Comparison of ENCODE assay signal across 17 cellular contexts in genomic region chr10:47178537-47179290, GRCh38.
DNase-seq lines count a peak whose midpoint lies in the region; ATAC-seq lines count a peak whose summit lies in the region.
"Had no signal": no experiment of that assay in that cellular context is flagged by ENCODE, and none has a peak within 500 bp of the region (broad histone marks: within the 10 kb centered on the region; RNA-seq: fewer than 3 reads in every experiment).

No MANE protein-coding gene starts in this region.

- DNase-seq in activated CD4-positive, alpha-beta T cell treated with anti-CD3 and anti-CD28 coated beads, Interleukin-2, amount 10 ng/mL, durations not matched to agents 24 days and 14 days, result peak; percentile 67
- DNase-seq in activated CD4-positive, alpha-beta T cell treated with anti-CD3 and anti-CD28 coated beads, Interleukin-2, amount 10 ng/mL, durations not matched to agents 7 days and 5 days, result no peak
- no peak for DNase-seq in stimulated activated naive CD8-positive, alpha-beta T cell treated with anti-CD3 and anti-CD28 coated beads, Interleukin-15, amount 100 ng/mL, for 72 hours
- no peak for DNase-seq in stimulated activated naive CD8-positive, alpha-beta T cell treated with anti-CD3 and anti-CD28 coated beads, Interleukin-15, Interleukin-2, amounts not matched to agents 100 U/mL and 50 U/mL, for 24 hours
- DNase-seq in naive thymus-derived CD4-positive, alpha-beta T cell, result peak in 1 of 9 donors; percentile 5
- no peak for DNase-seq in NCI-H345 (lab: John Stamatoyannopoulos, UW)
- DNase-seq: BE2C; Caco-2; CD4-positive, CD25-positive, alpha-beta regulatory T cell; EL; GOT3; NCI-H1105; NCI-H2081; NCI-H2171 treated with DMSO at 0.1 percent for 48 hours; NCI-H446 treated with DMSO at 0.1 percent for 48 hours had no signal

- CTCF ChIA-PET in activated CD4-positive, alpha-beta T cell treated with anti-CD3 and anti-CD28 coated beads, Interleukin-2, amount 10 ng/mL, durations not matched to agents 7 days and 5 days (lab: Charles Lee), result no interaction called here
- CTCF ChIA-PET in naive thymus-derived CD4-positive, alpha-beta T cell (lab: Charles Lee), result interaction anchor here (0.8 to 1.4 kb wide), 2 partner anchors 131 to 133 kb away, joined by 3 read pairs; no protein-coding TSS in a partner anchor

- intact Hi-C loops in activated CD4-positive, alpha-beta T cell treated with anti-CD3 and anti-CD28 coated beads, Interleukin-2, amount 10 ng/mL, durations not matched to agents 24 days and 14 days (cut with micrococcal nuclease), result no loop called here
- intact Hi-C loops in naive thymus-derived CD4-positive, alpha-beta T cell (cut with micrococcal nuclease), result loop anchor here in 1 of 2 donors (2.0 kb wide), 1 partner anchor 26 kb away; no protein-coding TSS in a partner anchor

- POLR2A ChIA-PET in activated CD4-positive, alpha-beta T cell treated with anti-CD3 and anti-CD28 coated beads, Interleukin-2, amount 10 ng/mL, durations not matched to agents 7 days and 5 days (lab: Charles Lee), result no interaction called here
- POLR2A ChIA-PET in naive thymus-derived CD4-positive, alpha-beta T cell (lab: Charles Lee), result no interaction called here

- H3K36me3 ChIP-seq in naive thymus-derived CD4-positive, alpha-beta T cell (ENCODE audit: control insufficient read depth in 2 of 3, insufficient read depth in 3 of 3, low read length in 3 of 3), result no peaks in the 10 kb centered on the region
- H3K36me3 ChIP-seq: BE2C had no signal

- no peaks in the 10 kb centered on the region for H3K4me1 Mint-ChIP-seq in activated CD4-positive, alpha-beta T cell treated with anti-CD3 and anti-CD28 coated beads, Interleukin-2, amount 10 ng/mL, durations not matched to agents 24 days and 14 days
- no peaks in the 10 kb centered on the region for H3K4me1 Mint-ChIP-seq in activated CD4-positive, alpha-beta T cell treated with anti-CD3 and anti-CD28 coated beads, Interleukin-2, amount 10 ng/mL, durations not matched to agents 7 days and 5 days
- peaks cover 7% of the 10 kb centered on the region for H3K4me1 Mint-ChIP-seq in stimulated activated naive CD8-positive, alpha-beta T cell treated with anti-CD3 and anti-CD28 coated beads, Interleukin-15, amount 100 ng/mL, for 72 hours
- H3K4me1 Mint-ChIP-seq in naive thymus-derived CD4-positive, alpha-beta T cell, result peaks cover 0 to 6% (median 5%) of the 10 kb centered on the region in 7 donors

- no peaks in the 10 kb centered on the region for H3K27me3 ChIP-seq in naive thymus-derived CD4-positive, alpha-beta T cell (ENCODE audit: control insufficient read depth in 2 of 2, insufficient read depth in 2 of 2, low read length in 2 of 2)
- H3K27me3 ChIP-seq: BE2C had no signal

- no peak overlapping the region for H3K4me3 Mint-ChIP-seq in activated CD4-positive, alpha-beta T cell treated with anti-CD3 and anti-CD28 coated beads, Interleukin-2, amount 10 ng/mL, durations not matched to agents 24 days and 14 days
- no peak overlapping the region for H3K4me3 Mint-ChIP-seq in activated CD4-positive, alpha-beta T cell treated with anti-CD3 and anti-CD28 coated beads, Interleukin-2, amount 10 ng/mL, durations not matched to agents 7 days and 5 days
- no peak overlapping the region for H3K4me3 Mint-ChIP-seq in stimulated activated naive CD8-positive, alpha-beta T cell treated with anti-CD3 and anti-CD28 coated beads, Interleukin-15, amount 100 ng/mL, for 72 hours
- H3K4me3 Mint-ChIP-seq in naive thymus-derived CD4-positive, alpha-beta T cell, result no peak overlapping the region
- H3K4me3 Mint-ChIP-seq: CD4-positive, CD25-positive, alpha-beta regulatory T cell had no signal

- H3K9me3 Mint-ChIP-seq in activated CD4-positive, alpha-beta T cell treated with anti-CD3 and anti-CD28 coated beads, Interleukin-2, amount 10 ng/mL, durations not matched to agents 24 days and 14 days, result no peaks in the 10 kb centered on the region
- no peaks in the 10 kb centered on the region for H3K9me3 Mint-ChIP-seq in activated CD4-positive, alpha-beta T cell treated with anti-CD3 and anti-CD28 coated beads, Interleukin-2, amount 10 ng/mL, durations not matched to agents 7 days and 5 days
- peaks cover 0 to 7% of the 10 kb centered on the region in 2 donors for H3K9me3 Mint-ChIP-seq in stimulated activated naive CD8-positive, alpha-beta T cell treated with anti-CD3 and anti-CD28 coated beads, Interleukin-15, amount 100 ng/mL, for 72 hours
- no peaks in the 10 kb centered on the region for H3K9me3 Mint-ChIP-seq in naive thymus-derived CD4-positive, alpha-beta T cell

- no peak overlapping the region for H3K27ac Mint-ChIP-seq in activated CD4-positive, alpha-beta T cell treated with anti-CD3 and anti-CD28 coated beads, Interleukin-2, amount 10 ng/mL, durations not matched to agents 24 days and 14 days
- H3K27ac Mint-ChIP-seq in activated CD4-positive, alpha-beta T cell treated with anti-CD3 and anti-CD28 coated beads, Interleukin-2, amount 10 ng/mL, durations not matched to agents 7 days and 5 days, result no peak overlapping the region
- no peak overlapping the region for H3K27ac Mint-ChIP-seq in stimulated activated naive CD8-positive, alpha-beta T cell treated with anti-CD3 and anti-CD28 coated beads, Interleukin-15, amount 100 ng/mL, for 72 hours
- H3K27ac Mint-ChIP-seq in naive thymus-derived CD4-positive, alpha-beta T cell, result no peak overlapping the region

- no peak overlapping the region for H3K4me3 ChIP-seq in naive thymus-derived CD4-positive, alpha-beta T cell (ENCODE audit: low read length)

- H3K27ac ChIP-seq in naive thymus-derived CD4-positive, alpha-beta T cell (ENCODE audit: low read depth, low read length), result no peak overlapping the region

- no peaks in the 10 kb centered on the region for H3K9me3 ChIP-seq in naive thymus-derived CD4-positive, alpha-beta T cell (ENCODE audit: control insufficient read depth in 2 of 3, low read length in 3 of 3)
- H3K9me3 ChIP-seq: BE2C, Caco-2 had no signal

- no peaks in the 10 kb centered on the region for H3K27me3 Mint-ChIP-seq in activated CD4-positive, alpha-beta T cell treated with anti-CD3 and anti-CD28 coated beads, Interleukin-2, amount 10 ng/mL, durations not matched to agents 24 days and 14 days
- H3K27me3 Mint-ChIP-seq in activated CD4-positive, alpha-beta T cell treated with anti-CD3 and anti-CD28 coated beads, Interleukin-2, amount 10 ng/mL, durations not matched to agents 7 days and 5 days, result no peaks in the 10 kb centered on the region
- no peaks in the 10 kb centered on the region for H3K27me3 Mint-ChIP-seq in stimulated activated naive CD8-positive, alpha-beta T cell treated with anti-CD3 and anti-CD28 coated beads, Interleukin-15, amount 100 ng/mL, for 72 hours
- no peaks in the 10 kb centered on the region for H3K27me3 Mint-ChIP-seq in naive thymus-derived CD4-positive, alpha-beta T cell
- H3K27me3 Mint-ChIP-seq: CD4-positive, CD25-positive, alpha-beta regulatory T cell had no signal

- H3K4me1 ChIP-seq in naive thymus-derived CD4-positive, alpha-beta T cell (ENCODE audit: control insufficient read depth in 2 of 2, insufficient read depth in 2 of 2, low read length in 2 of 2), result no peaks in the 10 kb centered on the region
- H3K4me1 ChIP-seq: BE2C, Caco-2 had no signal

- H3K36me3 Mint-ChIP-seq in activated CD4-positive, alpha-beta T cell treated with anti-CD3 and anti-CD28 coated beads, Interleukin-2, amount 10 ng/mL, durations not matched to agents 24 days and 14 days (ENCODE audit: low read depth), result no peaks in the 10 kb centered on the region
- H3K36me3 Mint-ChIP-seq in activated CD4-positive, alpha-beta T cell treated with anti-CD3 and anti-CD28 coated beads, Interleukin-2, amount 10 ng/mL, durations not matched to agents 7 days and 5 days (ENCODE audit: low read depth), result no peaks in the 10 kb centered on the region
- no peaks in the 10 kb centered on the region for H3K36me3 Mint-ChIP-seq in naive thymus-derived CD4-positive, alpha-beta T cell
- H3K36me3 Mint-ChIP-seq: CD4-positive, CD25-positive, alpha-beta regulatory T cell had no signal

- ATAC-seq in stimulated activated naive CD8-positive, alpha-beta T cell treated with anti-CD3 and anti-CD28 coated beads, Interleukin-15, amount 100 ng/mL, for 72 hours, result peak; percentile 21
- ATAC-seq in stimulated activated naive CD8-positive, alpha-beta T cell treated with anti-CD3 and anti-CD28 coated beads, Interleukin-15, Interleukin-2, amounts not matched to agents 100 U/mL and 50 U/mL, for 24 hours, result no peak
- ATAC-seq in naive thymus-derived CD4-positive, alpha-beta T cell, result peak; percentile 8
- ATAC-seq in GM21367 (IDR thresholded peaks at IDR 0.05; ENCODE audit: unreplicated experiment), result no peak
- ATAC-seq: HCT116 had no signal

Comparison
In these comparisons a context has a peak if more than half of its experiments do, and no peak if none do; other contexts are left out.
1. ATAC-seq: peak in stimulated activated naive CD8-positive, alpha-beta T cell treated with anti-CD3 and anti-CD28 coated beads, Interleukin-15, amount 100 ng/mL, for 72 hours (single experiment) and naive thymus-derived CD4-positive, alpha-beta T cell (single experiment); none in stimulated activated naive CD8-positive, alpha-beta T cell treated with anti-CD3 and anti-CD28 coated beads, Interleukin-15, Interleukin-2, amounts not matched to agents 100 U/mL and 50 U/mL, for 24 hours (single experiment) and GM21367 (single experiment).